ENCODE assay signal across 21 cellular contexts in the genomic region with DNA sequence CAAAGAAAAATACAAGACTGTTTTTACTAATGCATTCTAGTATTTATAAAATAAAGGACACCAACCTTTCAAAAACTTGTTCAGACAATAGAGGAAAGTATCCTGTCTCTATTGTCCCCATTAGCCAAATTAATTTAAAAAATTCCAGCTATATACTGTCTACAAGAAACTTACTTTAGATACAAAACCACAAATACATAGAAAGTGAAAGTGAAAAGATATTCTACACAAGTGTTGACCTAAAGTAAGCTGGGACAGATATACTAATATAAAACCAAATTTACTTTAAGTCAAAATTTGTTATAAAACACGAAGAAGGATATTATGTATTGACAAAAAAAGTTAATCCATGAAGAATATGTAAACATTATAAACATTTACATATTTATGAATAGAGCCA.
A peak's percentile ranks its signal among the peaks of the same experiment; 100 is the strongest.
DNase-seq lines count a peak whose midpoint lies in the region; ATAC-seq, FAIRE-seq and TF ChIP-seq lines count a peak whose summit lies in the region.
"Had no signal": no experiment of that assay in that cellular context is flagged by ENCODE, and none has a peak within 500 bp of the region (broad histone marks: within the 10 kb centered on the region; RNA-seq: fewer than 3 reads in every experiment).

No MANE protein-coding gene starts in this region.

- POLR2A ChIA-PET in SK-N-SH (lab: Yijun Ruan, JAX) (no interaction called here), GM12878 (lab: Charles Lee) (no interaction called here)

- no peak for TF ChIP-seq POLR2A in GM12878 (IDR thresholded peaks at IDR 0.05; ENCODE audit: low read depth, low read length)

- TF ChIP-seq RAD21 in SK-N-SH (IDR thresholded peaks at IDR 0.05; ENCODE audit: low read length) (no peak), GM12878 (IDR thresholded peaks at IDR 0.05; ENCODE audit: insufficient read depth, low read depth, low read length) (no peak)

- H3K4me1 ChIP-seq in SK-N-SH (ENCODE audit: control insufficient read depth in 1 of 2, insufficient read depth in 2 of 2, low read depth in 1 of 2, low read length in 1 of 2) (no peaks in the 10 kb centered on the region), GM12878 (ENCODE audit: control insufficient read depth, insufficient read depth, low read length) (no peaks in the 10 kb centered on the region)
- H3K4me1 ChIP-seq: BE2C had no signal

- CTCF ChIA-PET in SK-N-SH (lab: Yijun Ruan, JAX) (interaction anchor here (1.2 kb wide), 1 partner anchor 11 kb away, joined by 3 read pairs; no protein-coding TSS in a partner anchor), GM12878 (lab: Yijun Ruan, JAX) (no interaction called here)

- 0 out of 2 replicates have a peak overlapping the region, but pooled peaks have one; percentile 19 for H3K4me2 ChIP-seq in SK-N-SH
- no peak overlapping the region for H3K4me2 ChIP-seq in GM12878 (ENCODE audit: control insufficient read depth, insufficient read depth)

- H3K9me3 ChIP-seq in SK-N-SH (no peaks in the 10 kb centered on the region), GM12878 (replicated peaks; ENCODE audit: control insufficient read depth, insufficient read depth, low read length) (no peaks in the 10 kb centered on the region)
- H3K9me3 ChIP-seq: BE2C had no signal

- no peak overlapping the region for H3K4me3 ChIP-seq in SK-N-SH (ENCODE audit: low read depth in 2 of 2, low read length in 1 of 2)
- no peak overlapping the region for H3K4me3 ChIP-seq in GM12878

- H3K79me2 ChIP-seq in SK-N-SH (ENCODE audit: insufficient read depth) (no peaks in the 10 kb centered on the region), GM12878 (ENCODE audit: control insufficient read depth, insufficient read depth, low read length) (no peaks in the 10 kb centered on the region)

- RAD21 ChIA-PET in GM12878 (lab: Charles Lee; ENCODE audit: unreplicated experiment) = no interaction called here

- H3K9ac ChIP-seq in SK-N-SH (no peak overlapping the region), GM12878 (ENCODE audit: control insufficient read depth, insufficient read depth, low read length) (no peak overlapping the region)

- peak overlapping the region; percentile 68; the same call in 1 of the 2 replicates for H2AFZ ChIP-seq in SK-N-SH (ENCODE audit: low read depth)
- H2AFZ ChIP-seq in GM12878 (ENCODE audit: control insufficient read depth, low read depth, low read length) = no peak overlapping the region

- no peak overlapping the region for H3K27ac ChIP-seq in SK-N-SH (ENCODE audit: low read depth in 2 of 2, low read length in 1 of 2)
- no peak overlapping the region for H3K27ac ChIP-seq in GM12878 (ENCODE audit: control insufficient read depth, insufficient read depth)
- H3K27ac ChIP-seq: 22Rv1 had no signal

- TF ChIP-seq CTCF in SK-N-SH (IDR thresholded peaks at IDR 0.05) = no peak
- TF ChIP-seq CTCF in GM12878 (IDR thresholded peaks at IDR 0.05 in 2 of 3, conservative IDR thresholded peaks at IDR 0.05 in 1 of 3; ENCODE audit: control insufficient read depth in 2 of 3, extremely low read depth in 1 of 3, insufficient read depth in 1 of 3, low read depth in 3 of 3, low read length in 3 of 3) = no peak
- TF ChIP-seq CTCF in GM20000 (IDR thresholded peaks at IDR 0.05; ENCODE audit: extremely low read depth, missing control alignments) = no peak

- in situ Hi-C loops in GM12878 (cut with MboI) = no loop called here

- BruUV-seq in GM12878 (replicated peaks; lab: Mats Ljungman, UMichigan) = no TSS peak

- H4K20me1 ChIP-seq in SK-N-SH (ENCODE audit: insufficient read depth) (no peaks in the 10 kb centered on the region), GM12878 (ENCODE audit: control insufficient read depth, insufficient read depth) (no peaks in the 10 kb centered on the region)

- H3K27me3 ChIP-seq in SK-N-SH (ENCODE audit: insufficient read depth) (no peaks in the 10 kb centered on the region), GM12878 (replicated peaks in 1 of 2; ENCODE audit: control insufficient read depth in 2 of 2, insufficient read depth in 2 of 2, low read length in 1 of 2) (no peaks in the 10 kb centered on the region)
- H3K27me3 ChIP-seq: BE2C had no signal

- H3F3A ChIP-seq in SK-N-SH (replicated peaks; ENCODE audit: insufficient read depth) = no peaks in the 10 kb centered on the region

- TF ChIP-seq EP300 in SK-N-SH (IDR thresholded peaks at IDR 0.05; ENCODE audit: borderline replicate concordance in 1 of 2, low read depth in 1 of 2, low read length in 1 of 2) (no peak), GM12878 (IDR thresholded peaks at IDR 0.05; ENCODE audit: borderline replicate concordance in 1 of 2, control insufficient read depth in 1 of 2, low read depth in 2 of 2, low read length in 2 of 2) (no peak)

- 26% methylated on average over 1 of the region's 1 CpG for WGBS in SK-N-SH (ENCODE audit: low lambda C conversion rate)
- 0% methylated on average over 1 of the region's 1 CpG for WGBS in GM12878 (ENCODE audit: insufficient coverage, insufficient replicate concordance, low lambda C conversion rate, missing lambda C conversion rate)

- FAIRE-seq in GM12878 (lab: Jason Lieb, UNC) = no peak
- FAIRE-seq: D721Med had no signal

- no peak for DNase-seq in SK-N-SH
- DNase-seq in GM12878 (ENCODE audit: low read depth, low spot score) = no peak
- DNase-seq in GM20000 (ENCODE audit: low spot score) = no peak
- no peak for DNase-seq in DMS79 (lab: John Stamatoyannopoulos, UW)
- DNase-seq in H4 (ENCODE audit: low spot score) = no peak
- DNase-seq: BE2C, DMS53, H7, NCI-H1092 treated with DMSO at 0.1 percent for 48 hours, NCI-H146, NCI-H2029, NCI-H226, NCI-H510A treated with DMSO at 0.1 percent for 48 hours, NCI-H748 treated with DMSO at 0.1 percent for 48 hours, SIG-M5 had no signal

- ATAC-seq in SK-N-SH treated with all-trans-retinoic acid at 6 μM for 48 hours = no peak
- ATAC-seq in HG03159 (IDR thresholded peaks at IDR 0.05; ENCODE audit: unreplicated experiment) = peak; percentile 45
- ATAC-seq in GM12878 = 0 out of 3 replicates have a peak, but pooled peaks have one; percentile 40
- no peak for ATAC-seq in HG02610 (IDR thresholded peaks at IDR 0.05; ENCODE audit: unreplicated experiment)
- ATAC-seq: Panc1 had no signal

- no peaks in the 10 kb centered on the region for H3K36me3 ChIP-seq in SK-N-SH (replicated peaks in 1 of 2; ENCODE audit: control insufficient read depth in 1 of 2, insufficient read depth in 2 of 2, low read length in 1 of 2)
- no peaks in the 10 kb centered on the region for H3K36me3 ChIP-seq in GM12878 (ENCODE audit: control insufficient read depth in 2 of 2, insufficient read depth in 2 of 2, low read length in 1 of 2)
- H3K36me3 ChIP-seq: BE2C had no signal

- SMC1A ChIA-PET in GM12878 (lab: Charles Lee; ENCODE audit: uncharacterized antibody, unreplicated experiment) = no interaction called here

- peaks cover 2% of the 10 kb centered on the region; the same call in 1 of the 2 replicates for H3K9me2 ChIP-seq in SK-N-SH

- intact Hi-C loops in GM12878 (cut with micrococcal nuclease; ENCODE audit: unreplicated experiment) = no loop called here

TF ChIP-seq in SK-N-SH, 30 proteins besides CTCF, POLR2A, EP300 and RAD21 (continues in another document):
- TF ChIP-seq, protein P1, sequence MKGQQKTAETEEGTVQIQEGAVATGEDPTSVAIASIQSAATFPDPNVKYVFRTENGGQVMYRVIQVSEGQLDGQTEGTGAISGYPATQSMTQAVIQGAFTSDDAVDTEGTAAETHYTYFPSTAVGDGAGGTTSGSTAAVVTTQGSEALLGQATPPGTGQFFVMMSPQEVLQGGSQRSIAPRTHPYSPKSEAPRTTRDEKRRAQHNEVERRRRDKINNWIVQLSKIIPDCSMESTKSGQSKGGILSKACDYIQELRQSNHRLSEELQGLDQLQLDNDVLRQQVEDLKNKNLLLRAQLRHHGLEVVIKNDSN (IDR thresholded peaks at IDR 0.05; ENCODE audit: borderline replicate concordance, low read depth) = no peak

TF ChIP-seq in SK-N-SH treated with all-trans-retinoic acid at 6 μM for 48 hours, 23 proteins besides CTCF, POLR2A, EP300 and RAD21 (continues in another document):
- TF ChIP-seq ZC3H10 (CRISPR knock-in tag; IDR thresholded peaks at IDR 0.05) = no peak
- no peak for TF ChIP-seq PPARA (CRISPR knock-in tag; IDR thresholded peaks at IDR 0.05; ENCODE audit: borderline replicate concordance)
- TF ChIP-seq, protein P2, sequence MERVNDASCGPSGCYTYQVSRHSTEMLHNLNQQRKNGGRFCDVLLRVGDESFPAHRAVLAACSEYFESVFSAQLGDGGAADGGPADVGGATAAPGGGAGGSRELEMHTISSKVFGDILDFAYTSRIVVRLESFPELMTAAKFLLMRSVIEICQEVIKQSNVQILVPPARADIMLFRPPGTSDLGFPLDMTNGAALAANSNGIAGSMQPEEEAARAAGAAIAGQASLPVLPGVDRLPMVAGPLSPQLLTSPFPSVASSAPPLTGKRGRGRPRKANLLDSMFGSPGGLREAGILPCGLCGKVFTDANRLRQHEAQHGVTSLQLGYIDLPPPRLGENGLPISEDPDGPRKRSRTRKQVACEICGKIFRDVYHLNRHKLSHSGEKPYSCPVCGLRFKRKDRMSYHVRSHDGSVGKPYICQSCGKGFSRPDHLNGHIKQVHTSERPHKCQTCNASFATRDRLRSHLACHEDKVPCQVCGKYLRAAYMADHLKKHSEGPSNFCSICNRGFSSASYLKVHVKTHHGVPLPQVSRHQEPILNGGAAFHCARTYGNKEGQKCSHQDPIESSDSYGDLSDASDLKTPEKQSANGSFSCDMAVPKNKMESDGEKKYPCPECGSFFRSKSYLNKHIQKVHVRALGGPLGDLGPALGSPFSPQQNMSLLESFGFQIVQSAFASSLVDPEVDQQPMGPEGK (CRISPR knock-in tag; IDR thresholded peaks at IDR 0.05; ENCODE audit: borderline replicate concordance) = no peak
- TF ChIP-seq TCF4 (CRISPR knock-in tag; IDR thresholded peaks at IDR 0.05; ENCODE audit: borderline replicate concordance) = no peak

TF ChIP-seq in GM12878, 131 proteins besides CTCF, POLR2A, EP300 and RAD21 (continues in another document):
- TF ChIP-seq SRF (IDR thresholded peaks at IDR 0.05; ENCODE audit: low read depth in 2 of 2, low read length in 2 of 2) = no peak

Comparison
In these comparisons a context has a peak if more than half of its experiments do, and no peak if none do; other contexts are left out.
1. ATAC-seq: peak in HG03159 (single experiment) and GM12878 (single experiment); none in SK-N-SH treated with all-trans-retinoic acid at 6 μM for 48 hours (single experiment) and HG02610 (single experiment).